10 cellular contexts compared by ENCODE assay signal in the genomic region with DNA sequence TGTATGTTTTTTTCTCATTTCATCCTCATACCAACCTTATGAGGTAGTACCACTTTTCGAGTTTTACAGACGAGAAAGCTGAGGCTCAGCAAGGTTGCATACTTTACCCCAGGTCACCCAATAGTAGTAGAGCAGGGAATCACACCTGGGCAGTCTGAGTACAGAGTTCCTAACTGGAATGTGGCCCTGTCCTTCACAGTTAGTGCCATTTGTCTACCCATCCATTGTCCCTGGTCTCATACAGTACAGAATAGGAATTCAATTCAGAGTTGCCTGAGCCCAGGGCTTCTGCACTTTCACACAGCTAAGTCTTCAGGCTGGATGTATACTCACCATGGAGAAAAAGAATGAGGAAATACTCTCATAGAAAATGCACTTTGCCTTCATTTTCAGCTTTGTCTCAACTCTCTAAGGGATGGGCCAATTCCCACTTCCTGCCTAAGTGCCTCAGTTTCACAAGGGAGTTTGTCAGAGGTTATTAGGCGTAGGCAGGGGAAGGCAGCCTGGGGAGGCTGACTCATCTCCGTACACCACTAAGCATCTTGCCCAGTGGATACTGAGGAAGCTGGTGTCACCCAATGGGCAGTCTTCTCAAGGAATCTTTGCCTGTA.
DNase-seq lines count a peak whose midpoint lies in the region; ATAC-seq and TF ChIP-seq lines count a peak whose summit lies in the region.
"Had no signal": no experiment of that assay in that cellular context is flagged by ENCODE, and none has a peak within 500 bp of the region (broad histone marks: within the 10 kb centered on the region; RNA-seq: fewer than 3 reads in every experiment).

No MANE protein-coding gene starts in this region.

- no peak overlapping the region for H4K91ac ChIP-seq in IMR-90 (ENCODE audit: insufficient read depth, low read depth, low read length)

- no peak overlapping the region for H3K9ac ChIP-seq in IMR-90 (ENCODE audit: low read depth, low read length)

- POLR2A ChIA-PET in IMR-90 (lab: Charles Lee; ENCODE audit: unreplicated experiment): no interaction called here

- H2AFZ ChIP-seq in IMR-90 (replicated peaks; ENCODE audit: low read length, poor library complexity): no peak overlapping the region

- peaks cover 7% of the 10 kb centered on the region for H3K27me3 Mint-ChIP-seq in nephron progenitor cell (ENCODE audit: low read depth, poor library complexity)

- H3K36me3 ChIP-seq in IMR-90 (ENCODE audit: control insufficient read depth, insufficient read depth, low read length) (no peaks in the 10 kb centered on the region), body of pancreas (replicated peaks in 1 of 2; ENCODE audit: insufficient read depth in 1 of 2, low read depth in 2 of 2) (no peaks in the 10 kb centered on the region), lower lobe of right lung (no peaks in the 10 kb centered on the region), esophagus squamous epithelium (no peaks in the 10 kb centered on the region)
- H3K36me3 ChIP-seq: SJCRH30, stomach had no signal

- in situ Hi-C loops in IMR-90 (cut with MboI; ENCODE audit: low sequenced_read_pairs): no loop called here

- H2BK20ac ChIP-seq in IMR-90 (ENCODE audit: low read depth, low read length): peak overlapping the region; percentile 27; the same call in 1 of the 2 replicates

- no CpG with 5 or more reads among the region's 4 CpGs for WGBS in IMR-90 (ENCODE audit: extremely low coverage in 2 of 2, insufficient read length in 1 of 2), 2 experiments
- WGBS in body of pancreas, 2 donors: 66 to 79% methylated on average over 4 of the region's 4 CpGs
- WGBS in esophagus squamous epithelium, 2 donors: 67 to 74% methylated on average over 4 of the region's 4 CpGs

- H3K23ac ChIP-seq in IMR-90 (ENCODE audit: low read depth, low read length): no peak overlapping the region

- peak overlapping the region; percentile 34; the same call in 1 of the 2 replicates for H3K18ac ChIP-seq in IMR-90 (ENCODE audit: low read depth, low read length)

- H3K27ac ChIP-seq in IMR-90 (ENCODE audit: insufficient read depth, low read length) (no peak overlapping the region), body of pancreas (peak overlapping the region in 1 of 4 donors; percentile 8), lower lobe of right lung (no peak overlapping the region), esophagus squamous epithelium (no peak overlapping the region)
- H3K27ac ChIP-seq: SJCRH30, stomach had no signal

- peaks cover 47% of the 10 kb centered on the region for H3K4me1 Mint-ChIP-seq in nephron progenitor cell

- H2AK5ac ChIP-seq in IMR-90 (ENCODE audit: low read depth, low read length): no peak overlapping the region

- peak; percentile 44; the same call in 1 of the 2 replicates for ATAC-seq in IMR-90 (ENCODE audit: low read depth)
- peak; percentile 40 for ATAC-seq in body of pancreas
- ATAC-seq in lower lobe of right lung: peak; percentile 85 to 87

- TF ChIP-seq RAD21 in IMR-90 (IDR thresholded peaks at IDR 0.05; ENCODE audit: low read length): no peak

- H3K9me3 Mint-ChIP-seq in nephron progenitor cell: no peaks in the 10 kb centered on the region

- peak overlapping the region; percentile 1; the same call in 1 of the 2 replicates for H4K5ac ChIP-seq in IMR-90 (ENCODE audit: low read depth, low read length)

- peak; percentile 70 for DNase-seq in AG10803 (ENCODE audit: low read depth)
- DNase-seq in IMR-90: peak; percentile 78
- peak in 1 of 4 donors; percentile 29 for DNase-seq in body of pancreas
- DNase-seq in lower lobe of right lung: peak; percentile 62
- DNase-seq in esophagus squamous epithelium (lab: John Stamatoyannopoulos, UW): no peak
- DNase-seq in COR-L47 (lab: John Stamatoyannopoulos, UW): no peak
- DNase-seq in hippocampal formation (lab: John Stamatoyannopoulos, UW): no peak
- DNase-seq in nephron progenitor cell: no peak
- DNase-seq: SJCRH30, stomach had no signal

- CTCF ChIA-PET in IMR-90 (lab: Yijun Ruan, JAX): no interaction called here

- TF ChIP-seq POLR2A in IMR-90 (IDR thresholded peaks at IDR 0.05; ENCODE audit: low read depth, low read length) (no peak), body of pancreas (IDR thresholded peaks at IDR 0.05) (no peak), esophagus squamous epithelium (IDR thresholded peaks at IDR 0.05) (no peak)

- H3K4ac ChIP-seq in IMR-90 (ENCODE audit: low read depth, low read length): 0 out of 2 replicates have a peak overlapping the region, but pooled peaks have one; percentile 2

- H2BK120ac ChIP-seq in IMR-90 (ENCODE audit: low read depth, low read length): 0 out of 2 replicates have a peak overlapping the region, but pooled peaks have one; percentile 3

- H4K20me1 ChIP-seq in IMR-90 (ENCODE audit: insufficient read depth, low read length): no peaks in the 10 kb centered on the region

- H3K27me3 ChIP-seq in IMR-90 (ENCODE audit: control insufficient read depth, insufficient read depth, low read length) (no peaks in the 10 kb centered on the region), body of pancreas (no peaks in the 10 kb centered on the region), lower lobe of right lung (ENCODE audit: low read depth) (no peaks in the 10 kb centered on the region), esophagus squamous epithelium (peaks cover 0 to 4% (median 0%) of the 10 kb centered on the region in 4 donors)
- H3K27me3 ChIP-seq: SJCRH30, stomach had no signal

- no peak overlapping the region for H3K4me3 Mint-ChIP-seq in nephron progenitor cell

- no peaks in the 10 kb centered on the region for H3K9me1 ChIP-seq in IMR-90 (ENCODE audit: insufficient read depth, low read length)

- H3K4me1 ChIP-seq in IMR-90 (ENCODE audit: control insufficient read depth, insufficient read depth, low read length) (0 out of 2 replicates have a peak, but pooled peaks cover 1% of the 10 kb centered on the region), body of pancreas (no peaks in the 10 kb centered on the region), lower lobe of right lung (no peaks in the 10 kb centered on the region), esophagus squamous epithelium (no peaks in the 10 kb centered on the region)

- no peak overlapping the region for H3K4me2 ChIP-seq in IMR-90 (ENCODE audit: low read depth, low read length)

- H3K9me3 ChIP-seq in IMR-90 (ENCODE audit: control insufficient read depth, insufficient read depth, low read length): no peaks in the 10 kb centered on the region
- no peaks in the 10 kb centered on the region for H3K9me3 ChIP-seq in body of pancreas
- H3K9me3 ChIP-seq in lower lobe of right lung: no peaks in the 10 kb centered on the region
- H3K9me3 ChIP-seq in esophagus squamous epithelium: no peaks in the 10 kb centered on the region
- H3K9me3 ChIP-seq: SJCRH30, stomach had no signal

- H3K27ac Mint-ChIP-seq in nephron progenitor cell: no peak overlapping the region

- dilution Hi-C loops in IMR-90 (cut with HindIII; ENCODE audit: low sequenced_read_pairs, unreplicated experiment): no loop called here

- H2BK5ac ChIP-seq in IMR-90 (ENCODE audit: low read depth, low read length, poor library complexity, severe bottlenecking): no peak overlapping the region

- no peak overlapping the region for H3K56ac ChIP-seq in IMR-90 (ENCODE audit: extremely low read depth, insufficient read depth, low read length)

- H3K79me1 ChIP-seq in IMR-90 (ENCODE audit: low read depth in 1 of 2, low read length in 2 of 2): no peaks in the 10 kb centered on the region

- H2BK15ac ChIP-seq in IMR-90 (ENCODE audit: low read depth, low read length): no peak overlapping the region

- no peak overlapping the region for H3K14ac ChIP-seq in IMR-90 (replicated peaks; ENCODE audit: low read depth, low read length)

- no peaks in the 10 kb centered on the region for H3K36me3 Mint-ChIP-seq in nephron progenitor cell (ENCODE audit: low read depth)

- TF ChIP-seq CTCF in AG10803 (conservative IDR thresholded peaks at IDR 0.05; ENCODE audit: low read length) (no peak), IMR-90 (conservative IDR thresholded peaks at IDR 0.05; ENCODE audit: low read depth, low read length) (no peak), body of pancreas (IDR thresholded peaks at IDR 0.05) (no peak), lower lobe of right lung (IDR thresholded peaks at IDR 0.05) (no peak), esophagus squamous epithelium (IDR thresholded peaks at IDR 0.05) (no peak), nephron progenitor cell (IDR thresholded peaks at IDR 0.05) (no peak)

- no peak overlapping the region for H2AK9ac ChIP-seq in IMR-90 (replicated peaks; ENCODE audit: low read depth, low read length, poor library complexity)

- intact Hi-C loops in IMR-90 (cut with micrococcal nuclease) (no loop called here), body of pancreas (cut with DNase I) (no loop called here), lower lobe of right lung (cut with DNase I) (no loop called here), esophagus squamous epithelium (cut with DNase I) (no loop called here)

- H3K4me3 ChIP-seq in AG10803 (ENCODE audit: low read length) (no peak overlapping the region), IMR-90 (ENCODE audit: insufficient read depth, low read depth, low read length) (no peak overlapping the region), body of pancreas (no peak overlapping the region), lower lobe of right lung (no peak overlapping the region), esophagus squamous epithelium (no peak overlapping the region)
- H3K4me3 ChIP-seq: SJCRH30, stomach had no signal

- no TSS peak for BruUV-seq in IMR-90 (replicated peaks; lab: Mats Ljungman, UMichigan)

- H4K8ac ChIP-seq in IMR-90 (ENCODE audit: low read depth in 2 of 2, low read length in 2 of 2): peak overlapping the region in 1 of 2 experiments; percentile 7; a peak in 1 of 4 replicates

TF ChIP-seq in IMR-90, 13 proteins besides CTCF, POLR2A, EP300 and RAD21:
- TF ChIP-seq MAFK (IDR thresholded peaks at IDR 0.05; ENCODE audit: low read depth, low read length): no peak
- peak; percentile 32; the same call in 1 of the 2 replicates for TF ChIP-seq CEBPB (IDR thresholded peaks at IDR 0.05; ENCODE audit: low read depth, low read length)
- TF ChIP-seq RCOR1 (IDR thresholded peaks at IDR 0.05; ENCODE audit: insufficient replicate concordance, low read length): no peak
- TF ChIP-seq, protein P1, sequence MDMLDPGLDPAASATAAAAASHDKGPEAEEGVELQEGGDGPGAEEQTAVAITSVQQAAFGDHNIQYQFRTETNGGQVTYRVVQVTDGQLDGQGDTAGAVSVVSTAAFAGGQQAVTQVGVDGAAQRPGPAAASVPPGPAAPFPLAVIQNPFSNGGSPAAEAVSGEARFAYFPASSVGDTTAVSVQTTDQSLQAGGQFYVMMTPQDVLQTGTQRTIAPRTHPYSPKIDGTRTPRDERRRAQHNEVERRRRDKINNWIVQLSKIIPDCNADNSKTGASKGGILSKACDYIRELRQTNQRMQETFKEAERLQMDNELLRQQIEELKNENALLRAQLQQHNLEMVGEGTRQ (IDR thresholded peaks at IDR 0.05; ENCODE audit: low read depth, low read length): no peak
- peak; percentile 27; the same call in 1 of the 2 replicates for TF ChIP-seq FOS (IDR thresholded peaks at IDR 0.05; ENCODE audit: low read depth, low read length)

Comparison
In these comparisons a context has a peak if more than half of its experiments do, and no peak if none do; other contexts are left out.
1. DNase-seq: peak in AG10803 (single experiment), IMR-90 (single experiment) and lower lobe of right lung (single experiment); none in esophagus squamous epithelium (single experiment), COR-L47 (single experiment), hippocampal formation (0 of 2) and nephron progenitor cell (single experiment).
2. Peak in every context shown above with its lines, with median percentiles within 50 percentile points of each other: ATAC-seq.